ENCODE assay signal across 10 cellular contexts in the genomic region with DNA sequence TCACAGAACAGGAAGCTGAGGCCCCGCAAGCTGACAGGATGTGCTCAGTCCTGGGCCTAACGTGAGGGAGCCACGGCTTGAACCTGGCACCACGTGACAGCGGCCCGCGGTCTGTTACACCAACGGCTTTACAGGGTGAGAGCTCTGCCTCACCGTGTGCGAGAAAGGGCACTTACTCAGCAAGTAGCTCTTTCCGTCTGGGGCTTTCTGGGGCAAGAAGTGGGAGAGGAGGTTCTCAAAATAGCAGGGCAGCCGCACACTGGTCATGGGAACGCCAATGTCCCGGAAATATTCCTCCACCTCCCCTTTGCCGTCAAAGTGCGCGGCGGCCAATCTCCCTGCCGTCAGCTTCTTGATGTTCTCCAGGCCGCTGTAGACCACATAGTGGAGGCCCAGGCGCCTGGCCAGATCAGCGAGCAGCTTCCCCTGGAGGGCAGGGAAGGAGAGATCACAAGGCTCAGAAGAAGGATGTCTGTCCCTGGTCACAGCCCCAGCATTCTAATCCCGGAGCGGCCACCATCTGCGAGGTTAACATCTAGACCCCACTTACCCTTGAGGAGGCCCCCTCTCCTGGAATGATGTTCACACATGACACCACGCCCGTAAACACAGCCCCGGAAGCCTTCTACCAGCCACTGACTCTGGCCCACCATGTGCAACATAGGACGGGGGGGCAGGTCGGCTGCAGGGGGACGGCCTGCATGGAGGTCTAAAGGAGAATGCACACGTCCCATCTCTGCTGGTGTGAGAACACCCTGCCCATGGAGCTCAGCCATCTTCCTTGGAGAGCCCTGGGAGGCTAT. TPM values are rescaled to one million over a fixed set of nuclear protein-coding genes. Genes with fewer than 3 reads are reported as not detected.
DNase-seq lines count a peak whose midpoint lies in the region; ATAC-seq, FAIRE-seq and TF ChIP-seq lines count a peak whose summit lies in the region.
"Had no signal": no experiment of that assay in that cellular context is flagged by ENCODE, and none has a peak within 500 bp of the region (broad histone marks: within the 10 kb centered on the region; RNA-seq: fewer than 3 reads in every experiment).

No MANE protein-coding gene starts in this region.

- no peaks in the 10 kb centered on the region for H3K27me3 ChIP-seq in heart left ventricle
- H3K27me3 ChIP-seq in PC-3 (ENCODE audit: low read length) = no peaks in the 10 kb centered on the region
- H3K27me3 ChIP-seq: gastroesophageal sphincter had no signal

- POLR2A ChIA-PET in PC-3 (lab: Charles Lee; ENCODE audit: unreplicated experiment) = no interaction called here

- peaks cover 15% of the 10 kb centered on the region for H3F3A ChIP-seq in PC-3 (ENCODE audit: low read length, unreplicated experiment)

- TF ChIP-seq CTCF in heart left ventricle (IDR thresholded peaks at IDR 0.05) (no peak), PC-3 (conservative IDR thresholded peaks at IDR 0.05; ENCODE audit: low read depth, low read length) (no peak)

- FAIRE-seq in GM12892 (lab: Jason Lieb, UNC) = no peak

- ATAC-seq in heart left ventricle = peak; percentile 87 to 93 (median 91)
- ATAC-seq in HG02938 (IDR thresholded peaks at IDR 0.05; ENCODE audit: unreplicated experiment) = no peak
- ATAC-seq in GM19328 (IDR thresholded peaks at IDR 0.05; ENCODE audit: unreplicated experiment) = no peak
- no peak for ATAC-seq in PC-3
- ATAC-seq: gastroesophageal sphincter had no signal

- BruUV-seq in PC-3 (replicated peaks; lab: Mats Ljungman, UMichigan) = no TSS peak

- no peak overlapping the region for H2AFZ ChIP-seq in PC-3 (ENCODE audit: low read length)

- no peaks in the 10 kb centered on the region for H3K79me2 ChIP-seq in PC-3 (ENCODE audit: low read length)

- H3K4me3 ChIP-seq in heart left ventricle (peak overlapping the region in 1 of 12 donors; percentile 9), PC-3 (ENCODE audit: low read length) (no peak overlapping the region)
- H3K4me3 ChIP-seq: gastroesophageal sphincter, thoracic aorta had no signal

- no peak overlapping the region for H3K9ac ChIP-seq in PC-3 (ENCODE audit: low read length)

- H3K4me1 ChIP-seq in heart left ventricle = peaks cover 0 to 14% (median 4%) of the 10 kb centered on the region in 12 donors
- peaks cover 28% of the 10 kb centered on the region for H3K4me1 ChIP-seq in PC-3 (ENCODE audit: insufficient read depth, low read length)
- H3K4me1 ChIP-seq: gastroesophageal sphincter had no signal

- DNase-seq in MV-4-11 (lab: John Stamatoyannopoulos, UW) = peak; percentile 56
- peak; percentile 53 for DNase-seq in activated T-cell treated with anti-CD3 and anti-CD28 coated beads, Interleukin-2, amount 50 U/mL, for 1 hour
- DNase-seq in heart left ventricle = peak; percentile 74 to 90 (median 80)
- peak in 2 of 3 donors; percentile 22 to 29 for DNase-seq in stimulated activated CD4-positive, alpha-beta T cell treated with anti-CD3 and anti-CD28 coated beads, TNF-alpha, amount 100 ng/mL, for 1 hour (ENCODE audit: low read depth in 3 of 3, low spot score in 1 of 3)
- no peak for DNase-seq in GM12892 (ENCODE audit: insufficient read length)
- no peak for DNase-seq in PC-3

- H4K20me1 ChIP-seq in PC-3 (ENCODE audit: low read length) = no peaks in the 10 kb centered on the region

- 53 to 72% (median 63%) methylated on average over 23 to 32 of the region's 32 CpGs for WGBS in heart left ventricle, 4 donors

- H3K4me2 ChIP-seq in PC-3 (ENCODE audit: low read length) = no peak overlapping the region

- TF ChIP-seq POLR2A in heart left ventricle (IDR thresholded peaks at IDR 0.05) (peak in 1 of 2 donors; percentile 51), GM12892 (IDR thresholded peaks at IDR 0.05; ENCODE audit: low read depth, low read length) (no peak)

- H3K9me3 ChIP-seq in heart left ventricle (no peaks in the 10 kb centered on the region), PC-3 (ENCODE audit: low read length) (no peaks in the 10 kb centered on the region)
- H3K9me3 ChIP-seq: gastroesophageal sphincter, thoracic aorta had no signal

- intact Hi-C loops in heart left ventricle (cut with DNase I) (loop anchor here in 1 of 10 donors (5.0 kb wide), 1 partner anchor 34 kb away; no protein-coding TSS in a partner anchor), PC-3 (cut with micrococcal nuclease) (no loop called here)

- no peaks in the 10 kb centered on the region for H3K9me2 ChIP-seq in PC-3 (replicated peaks; ENCODE audit: low read length)

- CTCF ChIA-PET in PC-3 (lab: Charles Lee) = no interaction called here

- H3K36me3 ChIP-seq in heart left ventricle = peaks cover 0 to 81% (median 23%) of the 10 kb centered on the region in 9 donors
- no peaks in the 10 kb centered on the region for H3K36me3 ChIP-seq in PC-3 (ENCODE audit: low read depth, low read length)

- H3K27ac ChIP-seq in heart left ventricle = peak overlapping the region in 11 of 12 donors; percentile 67 to 92 (median 81)
- H3K27ac ChIP-seq in PC-3 (ENCODE audit: low read length) = no peak overlapping the region
- H3K27ac ChIP-seq: gastroesophageal sphincter, thoracic aorta had no signal

RNA-seq across cellular contexts. Expression of a gene that starts 8.2 kb away (rescaled TPM):
- 10 to 100 TPM; 12.0 to 47.5 (median 23.4) TPM for total RNA-seq in heart left ventricle
- polyA plus RNA-seq in heart left ventricle = 10 to 100 TPM; 25.4 to 28.0 TPM
- polyA plus RNA-seq in GM12892 (2012; ENCODE audit: missing spikeins) = 45.9 TPM
- 92.6 and 119 TPM in 2 replicates for total RNA-seq in PC-3 (2014; rRNA removed)

RNA-seq across cellular contexts. Expression of a gene that starts 10.0 kb away (rescaled TPM):
- total RNA-seq in heart left ventricle (100 to 1,000 TPM in 5 of 9 donors, 10 to 100 TPM in 4; 60.6 to 250 (median 117) TPM), PC-3 (2014; rRNA removed) (86.9 and 88.1 TPM in 2 replicates)
- polyA plus RNA-seq in heart left ventricle = 100 to 1,000 TPM; 113 to 245 TPM
- polyA plus RNA-seq in GM12892 (2012; ENCODE audit: missing spikeins) = 25.8 TPM

RNA-seq across cellular contexts. Expression of a gene that starts 40.5 kb away (rescaled TPM):
- total RNA-seq in heart left ventricle = 10 to 100 TPM; 47.5 to 88.4 (median 59.7) TPM
- polyA plus RNA-seq in heart left ventricle = 10 to 100 TPM; 47.4 to 81.8 TPM
- 52.0 TPM for polyA plus RNA-seq in GM12892 (2012; ENCODE audit: missing spikeins)
- 123 and 158 TPM in 2 replicates for total RNA-seq in PC-3 (2014; rRNA removed)

RNA-seq across cellular contexts. Expression of a gene that starts 49.8 kb away (rescaled TPM):
- total RNA-seq in heart left ventricle (10 to 100 TPM in 5 of 9 donors, 1 to 10 TPM in 4; 7.2 to 39.7 (median 10.1) TPM), PC-3 (2014; rRNA removed) (14.1 and 14.3 TPM in 2 replicates)
- polyA plus RNA-seq in heart left ventricle = 10 to 100 TPM in 1 of 2 donors, 1 to 10 TPM in 1; 9.7 to 12.8 TPM
- 26.5 TPM for polyA plus RNA-seq in GM12892 (2012; ENCODE audit: missing spikeins)

Comparison
In these comparisons a context has a peak if more than half of its experiments do, and no peak if none do; other contexts are left out.
1. DNase-seq: peak in MV-4-11 (single experiment), activated T-cell treated with anti-CD3 and anti-CD28 coated beads, Interleukin-2, amount 50 U/mL, for 1 hour (single experiment), heart left ventricle (5 of 5) and stimulated activated CD4-positive, alpha-beta T cell treated with anti-CD3 and anti-CD28 coated beads, TNF-alpha, amount 100 ng/mL, for 1 hour (2 of 3); none in GM12892 (single experiment) and PC-3 (single experiment).
2. ATAC-seq: peak in heart left ventricle (4 of 4); none in HG02938 (single experiment), GM19328 (single experiment) and PC-3 (single experiment).